Comparison of ENCODE assay signal across 13 cellular contexts in genomic region chr11:75014129-75014528, GRCh38. TPM values are rescaled to one million over a fixed set of nuclear protein-coding genes. Genes with fewer than 3 reads are reported as not detected.
DNase-seq lines count a peak whose midpoint lies in the region; ATAC-seq and TF ChIP-seq lines count a peak whose summit lies in the region.
"Had no signal": no experiment of that assay in that cellular context is flagged by ENCODE, and none has a peak within 500 bp of the region (broad histone marks: within the 10 kb centered on the region; RNA-seq: fewer than 3 reads in every experiment).

No MANE protein-coding gene starts in this region.

- H3K9me3 ChIP-seq in adipocyte (ENCODE audit: control insufficient read depth, low read length) = no peaks in the 10 kb centered on the region
- no peaks in the 10 kb centered on the region for H3K9me3 ChIP-seq in left lung
- H3K9me3 ChIP-seq: body of pancreas, gastroesophageal sphincter had no signal

- intact Hi-C loops in left lung (cut with DNase I) = no loop called here

- DNase-seq in HCEC 1CT (peak; percentile 91), adipocyte (ENCODE audit: low read depth) (peak; percentile 34), glomerular visceral epithelial cell (ENCODE audit: extremely low spot score) (peak; percentile 22), renal cortical epithelial cell (ENCODE audit: low read depth) (peak; percentile 75), left lung (no peak), NCI-H1105 (lab: John Stamatoyannopoulos, UW) (no peak), coronary artery (ENCODE audit: low spot score) (no peak)
- DNase-seq in activated CD8-positive, alpha-beta memory T cell treated with anti-CD3 and anti-CD28 coated beads, Interleukin-2, amount 50 U/mL, for 4 hours = no peak
- DNase-seq: body of pancreas, midbrain, NCI-H187 had no signal

- H3K27ac ChIP-seq in left lung (no peak overlapping the region), coronary artery (no peak overlapping the region)
- H3K27ac ChIP-seq: body of pancreas, gastroesophageal sphincter had no signal

- no peaks in the 10 kb centered on the region for H3K27me3 ChIP-seq in adipocyte (replicated peaks; ENCODE audit: control insufficient read depth, insufficient read depth, low read length)
- no peaks in the 10 kb centered on the region for H3K27me3 ChIP-seq in left lung
- H3K27me3 ChIP-seq: body of pancreas, gastroesophageal sphincter had no signal

- no peak for ATAC-seq in left lung
- ATAC-seq: body of pancreas, gastroesophageal sphincter had no signal

- no peak overlapping the region for H3K4me3 ChIP-seq in adipocyte (ENCODE audit: low read length)
- H3K4me3 ChIP-seq in left lung = no peak overlapping the region
- no peak overlapping the region for H3K4me3 ChIP-seq in coronary artery
- H3K4me3 ChIP-seq: body of pancreas, gastroesophageal sphincter, smooth muscle cell had no signal

- H3K4me1 ChIP-seq in adipocyte (ENCODE audit: control insufficient read depth, insufficient read depth, low read length) (peaks cover 17% of the 10 kb centered on the region), left lung (no peaks in the 10 kb centered on the region)
- H3K4me1 ChIP-seq: body of pancreas had no signal

- TF ChIP-seq CTCF in left lung (IDR thresholded peaks at IDR 0.05) = no peak
- no peak for TF ChIP-seq CTCF in coronary artery (IDR thresholded peaks at IDR 0.05)

- no peak overlapping the region for H3K9ac ChIP-seq in adipocyte (ENCODE audit: low read length)

- H3K36me3 ChIP-seq in adipocyte (ENCODE audit: control insufficient read depth, insufficient read depth, low read length, severe bottlenecking) (peaks cover 7% of the 10 kb centered on the region), left lung (peaks cover 0 to 22% of the 10 kb centered on the region in 2 donors)

RNA-seq across cellular contexts. Expression of gene NEU3, which starts 25.4 kb away (rescaled TPM):
- total RNA-seq in renal cortical epithelial cell = 9.9 and 18.4 TPM in 2 replicates
- 10 to 100 TPM in 1 of 2 donors, 1 to 10 TPM in 1; 9.7 to 12.0 TPM for total RNA-seq in left lung

Comparison
In these comparisons a context has a peak if more than half of its experiments do, and no peak if none do; other contexts are left out.
1. DNase-seq: peak in HCEC 1CT (single experiment), adipocyte (single experiment), glomerular visceral epithelial cell (single experiment) and renal cortical epithelial cell (single experiment); none in left lung (0 of 2), NCI-H1105 (single experiment), coronary artery (single experiment) and activated CD8-positive, alpha-beta memory T cell treated with anti-CD3 and anti-CD28 coated beads, Interleukin-2, amount 50 U/mL, for 4 hours (single experiment).